8 cellular contexts compared by ENCODE assay signal in genomic region chr4:41281038-41281634, GRCh38. TPM values are rescaled to one million over a fixed set of nuclear protein-coding genes. Genes with fewer than 3 reads are reported as not detected.
DNase-seq lines count a peak whose midpoint lies in the region; ATAC-seq lines count a peak whose summit lies in the region.

No MANE protein-coding gene starts in this region.

- peak; percentile 81 for ATAC-seq in activated CD8-positive, alpha-beta memory T cell treated with anti-CD3 and anti-CD28 coated beads, Interleukin-2, amount 10 ng/mL, durations not matched to agents 7 days and 5 days
- ATAC-seq in GM21515 (IDR thresholded peaks at IDR 0.05; ENCODE audit: unreplicated experiment) (peak; percentile 90), HG03571 (IDR thresholded peaks at IDR 0.05; ENCODE audit: unreplicated experiment) (peak; percentile 88)
- peak; percentile 80 to 89 for ATAC-seq in activated T-cell treated with anti-CD3 and anti-CD28 coated beads, Interleukin-2, amount 50 U/mL, for 4 hours

- H3K4me1 Mint-ChIP-seq in activated CD8-positive, alpha-beta memory T cell treated with anti-CD3 and anti-CD28 coated beads, Interleukin-2, amount 10 ng/mL, durations not matched to agents 7 days and 5 days, result no peaks in the 10 kb centered on the region
- H3K4me1 Mint-ChIP-seq in activated T-cell treated with anti-CD3 and anti-CD28 coated beads, Interleukin-2, amount 50 U/mL, for 4 hours (ENCODE audit: low read depth), result no peaks in the 10 kb centered on the region

- intact Hi-C loops in head of caudate nucleus (cut with DNase I), result loop anchor here (5.0 kb wide), 2 partner anchors 381 to 606 kb away; no protein-coding TSS in a partner anchor

- CTCF ChIA-PET in activated CD8-positive, alpha-beta memory T cell treated with anti-CD3 and anti-CD28 coated beads, Interleukin-2, amount 10 ng/mL, durations not matched to agents 7 days and 5 days (lab: Charles Lee), result interaction anchor here (1.0 to 4.9 kb wide), 10 partner anchors 14 to 609 kb away, joined by 3 to 65 read pairs (median 4); no protein-coding TSS in a partner anchor

- no peak overlapping the region for H3K27ac Mint-ChIP-seq in activated CD8-positive, alpha-beta memory T cell treated with anti-CD3 and anti-CD28 coated beads, Interleukin-2, amount 10 ng/mL, durations not matched to agents 7 days and 5 days

- peak; percentile 42 for DNase-seq in activated CD8-positive, alpha-beta memory T cell treated with anti-CD3 and anti-CD28 coated beads, Interleukin-2, amount 10 ng/mL, durations not matched to agents 7 days and 5 days
- DNase-seq in activated CD8-positive, alpha-beta memory T cell treated with anti-CD3 and anti-CD28 coated beads, Interleukin-2, amount 50 U/mL, for 4 hours, result no peak
- DNase-seq in NCI-H460 (ENCODE audit: extremely low read depth, low read depth) (peak; percentile 92), head of caudate nucleus (peak in 25 of 42 donors; percentile 12 to 85 (median 54)), pons (ENCODE audit: low spot score) (peak; percentile 94)
- DNase-seq in activated T-cell treated with anti-CD3 and anti-CD28 coated beads, Interleukin-2, amount 50 U/mL, for 4 hours, result no peak

- H3K27me3 Mint-ChIP-seq in activated CD8-positive, alpha-beta memory T cell treated with anti-CD3 and anti-CD28 coated beads, Interleukin-2, amount 10 ng/mL, durations not matched to agents 7 days and 5 days, result no peaks in the 10 kb centered on the region
- H3K27me3 Mint-ChIP-seq in activated T-cell treated with anti-CD3 and anti-CD28 coated beads, Interleukin-2, amount 50 U/mL, for 4 hours (ENCODE audit: low read depth), result peaks cover 16% of the 10 kb centered on the region

- H3K36me3 Mint-ChIP-seq in activated CD8-positive, alpha-beta memory T cell treated with anti-CD3 and anti-CD28 coated beads, Interleukin-2, amount 10 ng/mL, durations not matched to agents 7 days and 5 days, result no peaks in the 10 kb centered on the region
- no peaks in the 10 kb centered on the region for H3K36me3 Mint-ChIP-seq in activated T-cell treated with anti-CD3 and anti-CD28 coated beads, Interleukin-2, amount 50 U/mL, for 4 hours (ENCODE audit: insufficient read depth)

- H3K4me3 Mint-ChIP-seq in activated CD8-positive, alpha-beta memory T cell treated with anti-CD3 and anti-CD28 coated beads, Interleukin-2, amount 10 ng/mL, durations not matched to agents 7 days and 5 days, result no peak overlapping the region
- no peak overlapping the region for H3K4me3 Mint-ChIP-seq in activated T-cell treated with anti-CD3 and anti-CD28 coated beads, Interleukin-2, amount 50 U/mL, for 4 hours

- H3K9me3 Mint-ChIP-seq in activated CD8-positive, alpha-beta memory T cell treated with anti-CD3 and anti-CD28 coated beads, Interleukin-2, amount 10 ng/mL, durations not matched to agents 7 days and 5 days (ENCODE audit: low read depth), result no peaks in the 10 kb centered on the region
- H3K9me3 Mint-ChIP-seq in activated T-cell treated with anti-CD3 and anti-CD28 coated beads, Interleukin-2, amount 50 U/mL, for 4 hours, result no peaks in the 10 kb centered on the region

RNA-seq across cellular contexts. Expression of gene UCHL1, which starts 24.4 kb away (rescaled TPM):
- 1 to 10 TPM in 1 of 2 experiments, under 1 TPM in 1; 0.85 to 4.7 TPM for total RNA-seq in activated CD8-positive, alpha-beta memory T cell treated with anti-CD3 and anti-CD28 coated beads, Interleukin-2, amount 10 ng/mL, durations not matched to agents 7 days and 5 days
- 2,874 and 3,041 TPM in 2 replicates for total RNA-seq in NCI-H460 (2014; rRNA removed; shearing (Covaris generic))
- 4,685 and 4,865 TPM in 2 replicates for polyA plus RNA-seq in NCI-H460 (2014; cell fraction: nucleus; rRNA removed)
- total RNA-seq in activated T-cell treated with anti-CD3 and anti-CD28 coated beads, Interleukin-2, amount 50 U/mL, for 4 hours, result 1 to 10 TPM; 2.9 to 9.3 (median 4.7) TPM

Comparison
In these comparisons a context has a peak if more than half of its experiments do, and no peak if none do; other contexts are left out.
1. DNase-seq: peak in activated CD8-positive, alpha-beta memory T cell treated with anti-CD3 and anti-CD28 coated beads, Interleukin-2, amount 10 ng/mL, durations not matched to agents 7 days and 5 days (single experiment), NCI-H460 (single experiment), head of caudate nucleus (25 of 42) and pons (single experiment); none in activated CD8-positive, alpha-beta memory T cell treated with anti-CD3 and anti-CD28 coated beads, Interleukin-2, amount 50 U/mL, for 4 hours (single experiment) and activated T-cell treated with anti-CD3 and anti-CD28 coated beads, Interleukin-2, amount 50 U/mL, for 4 hours (single experiment).
2. RNA of gene UCHL1, which starts 24.4 kb away (total RNA-seq): 2,874 to 3,041 TPM in NCI-H460; 2.9 to 9.3 TPM in activated T-cell treated with anti-CD3 and anti-CD28 coated beads, Interleukin-2, amount 50 U/mL, for 4 hours and 0.85 to 4.7 TPM in activated CD8-positive, alpha-beta memory T cell treated with anti-CD3 and anti-CD28 coated beads, Interleukin-2, amount 10 ng/mL, durations not matched to agents 7 days and 5 days; every median in the first group is over 100 times any median in the second.
3. Peak in every context shown above with its lines, with median percentiles within 50 percentile points of each other: ATAC-seq.